Comparison of ENCODE assay signal across 1 cellular context in genomic region chr19:32870154-32870573, GRCh38.
A peak's percentile ranks its signal among the peaks of the same experiment; 100 is the strongest.
TF ChIP-seq lines count a peak whose summit lies in the region.

No MANE protein-coding gene starts in this region.

TF ChIP-seq in HepG2, 621 proteins besides CTCF, POLR2A, EP300 and RAD21 (continued from another document and continues in another):
- TF ChIP-seq ZNF709 (CRISPR knock-in tag; IDR thresholded peaks at IDR 0.05): peak; percentile 65
- TF ChIP-seq ZNF30 (CRISPR knock-in tag; IDR thresholded peaks at IDR 0.05): no peak
- TF ChIP-seq ZNF451 (CRISPR knock-in tag; IDR thresholded peaks at IDR 0.05): peak; percentile 64; the same call in 1 of the 2 replicates
- TF ChIP-seq HNRNPH1 (optimal IDR thresholded peaks at IDR 0.05; ENCODE audit: low read depth, low read length): no peak
- no peak for TF ChIP-seq ZNF816 (CRISPR knock-in tag; IDR thresholded peaks at IDR 0.05; ENCODE audit: borderline replicate concordance)
- peak; percentile 65 for TF ChIP-seq NRL (CRISPR knock-in tag; IDR thresholded peaks at IDR 0.05; ENCODE audit: borderline replicate concordance)
- TF ChIP-seq NKX3-1 (CRISPR knock-in tag; IDR thresholded peaks at IDR 0.05): no peak
- TF ChIP-seq ZNF274 (CRISPR knock-in tag; IDR thresholded peaks at IDR 0.05): peak; percentile 54
- TF ChIP-seq ZNF607 (CRISPR knock-in tag; IDR thresholded peaks at IDR 0.05; ENCODE audit: borderline replicate concordance): 0 out of 2 replicates have a peak, but pooled peaks have one; percentile 46
- peak; percentile 41 for TF ChIP-seq XRCC5 (optimal IDR thresholded peaks at IDR 0.05; ENCODE audit: low read length)
- TF ChIP-seq ZNF644 (CRISPR knock-in tag; IDR thresholded peaks at IDR 0.05; ENCODE audit: low read depth): no peak
- 0 out of 2 replicates have a peak, but pooled peaks have one; percentile 18 for TF ChIP-seq GMEB1 (CRISPR knock-in tag; IDR thresholded peaks at IDR 0.05; ENCODE audit: borderline replicate concordance)
- TF ChIP-seq ONECUT2 (CRISPR knock-in tag; IDR thresholded peaks at IDR 0.05): no peak
- no peak for TF ChIP-seq NFRKB (IDR thresholded peaks at IDR 0.05)
- TF ChIP-seq NFIB (CRISPR knock-in tag; IDR thresholded peaks at IDR 0.05; ENCODE audit: borderline replicate concordance): no peak
- TF ChIP-seq POLR2AphosphoS2 (IDR thresholded peaks at IDR 0.05; ENCODE audit: low read depth, low read length): no peak
- TF ChIP-seq SRSF4 (IDR thresholded peaks at IDR 0.05; ENCODE audit: low read depth, low read length, poor library complexity, severe bottlenecking): no peak
- peak; percentile 41 for TF ChIP-seq TEAD3 (CRISPR knock-in tag; optimal IDR thresholded peaks at IDR 0.05; ENCODE audit: borderline replicate concordance)
- no peak for TF ChIP-seq ZNF264 (CRISPR knock-in tag; IDR thresholded peaks at IDR 0.05)
- TF ChIP-seq ZNF598 (CRISPR knock-in tag; IDR thresholded peaks at IDR 0.05; ENCODE audit: borderline replicate concordance): peak; percentile 49; the same call in 1 of the 2 replicates
- peak; percentile 58; the same call in 1 of the 2 replicates for TF ChIP-seq ZFY (CRISPR knock-in tag; IDR thresholded peaks at IDR 0.05)
- peak; percentile 50 for TF ChIP-seq SALL1 (CRISPR knock-in tag; IDR thresholded peaks at IDR 0.05)
- TF ChIP-seq ZNF362 (CRISPR knock-in tag; IDR thresholded peaks at IDR 0.05; ENCODE audit: borderline replicate concordance): no peak
- peak; percentile 27; the same call in 1 of the 2 replicates for TF ChIP-seq TFDP2 (CRISPR knock-in tag; IDR thresholded peaks at IDR 0.05)
- no peak for TF ChIP-seq USF2 (IDR thresholded peaks at IDR 0.05; ENCODE audit: low read depth, low read length)
- no peak for TF ChIP-seq USF2 (CRISPR knock-in tag; IDR thresholded peaks at IDR 0.05; ENCODE audit: borderline replicate concordance)
- TF ChIP-seq SP4 (CRISPR knock-in tag; IDR thresholded peaks at IDR 0.05): peak; percentile 55; the same call in 1 of the 2 replicates
- TF ChIP-seq POGZ (CRISPR knock-in tag; IDR thresholded peaks at IDR 0.05): no peak
- no peak for TF ChIP-seq FOXP1 (IDR thresholded peaks at IDR 0.05)
- no peak for TF ChIP-seq FOXP1 (CRISPR knock-in tag; IDR thresholded peaks at IDR 0.05)
- 0 out of 2 replicates have a peak, but pooled peaks have one; percentile 17 for TF ChIP-seq ZNF792 (CRISPR knock-in tag; IDR thresholded peaks at IDR 0.05)
- TF ChIP-seq ZNF784 (CRISPR knock-in tag; IDR thresholded peaks at IDR 0.05; ENCODE audit: borderline replicate concordance): 0 out of 2 replicates have a peak, but pooled peaks have one; percentile 29
- TF ChIP-seq ARID5B (CRISPR knock-in tag; IDR thresholded peaks at IDR 0.05): 0 out of 2 replicates have a peak, but pooled peaks have one; percentile 1
- peak; percentile 51; the same call in 1 of the 2 replicates for TF ChIP-seq ZNF891 (CRISPR knock-in tag; IDR thresholded peaks at IDR 0.05)
- TF ChIP-seq ZNF616 (CRISPR knock-in tag; IDR thresholded peaks at IDR 0.05; ENCODE audit: low read depth): 0 out of 2 replicates have a peak, but pooled peaks have one; percentile 60
- 0 out of 2 replicates have a peak, but pooled peaks have one; percentile 52 for TF ChIP-seq GZF1 (CRISPR knock-in tag; IDR thresholded peaks at IDR 0.05)
- TF ChIP-seq NFE2L2 (IDR thresholded peaks at IDR 0.05; ENCODE audit: low read length): no peak
- no peak for TF ChIP-seq CREB3 (CRISPR knock-in tag; IDR thresholded peaks at IDR 0.05)
- 0 out of 2 replicates have a peak, but pooled peaks have one; percentile 10 for TF ChIP-seq ZBTB7A (CRISPR knock-in tag; IDR thresholded peaks at IDR 0.05)
- peak; percentile 44; the same call in 1 of the 2 replicates for TF ChIP-seq MAX (IDR thresholded peaks at IDR 0.05)
- no peak for TF ChIP-seq PITX1 (CRISPR knock-in tag; IDR thresholded peaks at IDR 0.05)
- TF ChIP-seq SOX5 (CRISPR knock-in tag; IDR thresholded peaks at IDR 0.05; ENCODE audit: borderline replicate concordance): no peak
- TF ChIP-seq YEATS4 (CRISPR knock-in tag; IDR thresholded peaks at IDR 0.05; ENCODE audit: borderline replicate concordance): 0 out of 2 replicates have a peak, but pooled peaks have one; percentile 11
- 0 out of 2 replicates have a peak, but pooled peaks have one; percentile 19 for TF ChIP-seq ZNF331 (CRISPR knock-in tag; IDR thresholded peaks at IDR 0.05)
- TF ChIP-seq TRIM22 (IDR thresholded peaks at IDR 0.05): no peak
- TF ChIP-seq TFAP4 (IDR thresholded peaks at IDR 0.05; ENCODE audit: borderline replicate concordance, low read depth): peak; percentile 63; the same call in 1 of the 2 replicates
- no peak for TF ChIP-seq ADNP (CRISPR knock-in tag; IDR thresholded peaks at IDR 0.05)
- peak; percentile 64; the same call in 1 of the 2 replicates for TF ChIP-seq ZNF572 (CRISPR knock-in tag; IDR thresholded peaks at IDR 0.05)
- TF ChIP-seq ZNF512B (CRISPR knock-in tag; IDR thresholded peaks at IDR 0.05; ENCODE audit: borderline replicate concordance): peak; percentile 94; the same call in 1 of the 2 replicates
- peak; percentile 73 for TF ChIP-seq ZFX (CRISPR knock-in tag; IDR thresholded peaks at IDR 0.05; ENCODE audit: low read depth)
